Comparison of ENCODE assay signal across 1 cellular context in genomic region chr6:27838513-27839302, GRCh38.
TF ChIP-seq lines count a peak whose summit lies in the region.
"Not testable (repeated sequence)": the region's sequence is repeated elsewhere in the genome, so short reads cannot be mapped to it uniquely, and the experiment has no call there.

No MANE protein-coding gene starts in this region.

TF ChIP-seq in K562, 482 proteins besides CTCF, POLR2A, EP300 and RAD21 (continued from another document and continues in another):
- TF ChIP-seq ZNF592 (IDR thresholded peaks at IDR 0.05): 0 out of 2 replicates have a peak, but pooled peaks have one; percentile 33
- peak; percentile 63 for TF ChIP-seq PHF8 (IDR thresholded peaks at IDR 0.05; ENCODE audit: borderline replicate concordance, low read length)
- TF ChIP-seq E2F4 (CRISPR knock-in tag; IDR thresholded peaks at IDR 0.05; ENCODE audit: low read depth): peak; percentile 79
- peak; percentile 76; the same call in 1 of the 2 replicates for TF ChIP-seq SPI1 (IDR thresholded peaks at IDR 0.05; ENCODE audit: borderline replicate concordance, low read depth, low read length)
- TF ChIP-seq ARID4B (CRISPR knock-in tag; IDR thresholded peaks at IDR 0.05): peak; percentile 61
- peak; percentile 56 for TF ChIP-seq ZBTB33 (CRISPR knock-in tag; IDR thresholded peaks at IDR 0.05)
- peak; percentile 11; the same call in 1 of the 2 replicates for TF ChIP-seq ZBTB2 (IDR thresholded peaks at IDR 0.05)
- TF ChIP-seq XRCC5 (IDR thresholded peaks at IDR 0.05; ENCODE audit: low read depth, low read length): 0 out of 2 replicates have a peak, but pooled peaks have one; percentile 26
- TF ChIP-seq ETV6 (IDR thresholded peaks at IDR 0.05; ENCODE audit: borderline replicate concordance in 1 of 2, low read depth in 2 of 2, low read length in 1 of 2); TEAD4 (CRISPR knock-in tag; IDR thresholded peaks at IDR 0.05; ENCODE audit: borderline replicate concordance): not testable (repeated sequence)
- peak; percentile 94; the same call in 1 of the 2 replicates for TF ChIP-seq ETV6 (CRISPR knock-in tag; IDR thresholded peaks at IDR 0.05; ENCODE audit: borderline replicate concordance)
- peak; percentile 67 to 76; a peak in 1 of 4 replicates for TF ChIP-seq SIN3A (IDR thresholded peaks at IDR 0.05; ENCODE audit: borderline replicate concordance in 2 of 2, control insufficient read depth in 1 of 2, low read depth in 2 of 2, low read length in 2 of 2)
- TF ChIP-seq HDAC3 (IDR thresholded peaks at IDR 0.05; ENCODE audit: borderline replicate concordance, partially characterized antibody): peak; percentile 90
- TF ChIP-seq ZNF511 (CRISPR knock-in tag; IDR thresholded peaks at IDR 0.05): peak; percentile 6; the same call in 1 of the 2 replicates
- 0 out of 2 replicates have a peak, but pooled peaks have one; percentile 29 for TF ChIP-seq TEAD4 (IDR thresholded peaks at IDR 0.05; ENCODE audit: low read length)
- TF ChIP-seq ZNF175 (CRISPR knock-in tag; IDR thresholded peaks at IDR 0.05; ENCODE audit: low read depth): peak; percentile 18; the same call in 1 of the 2 replicates
- TF ChIP-seq MBD2 (IDR thresholded peaks at IDR 0.05; ENCODE audit: borderline replicate concordance, low read depth): 0 out of 2 replicates have a peak, but pooled peaks have one; percentile 8
- TF ChIP-seq CGGBP1 (CRISPR knock-in tag; IDR thresholded peaks at IDR 0.05): peak; percentile 54; the same call in 1 of the 2 replicates
- peak; percentile 8 for TF ChIP-seq ATF7 (IDR thresholded peaks at IDR 0.05)
- peak; percentile 97 for TF ChIP-seq POLR2AphosphoS2 (IDR thresholded peaks at IDR 0.05; ENCODE audit: low read length)
- TF ChIP-seq ARNT (IDR thresholded peaks at IDR 0.05): peak; percentile 18 to 88; a peak in 3 of 4 replicates
- peak; percentile 94; the same call in 1 of the 2 replicates for TF ChIP-seq MED1 (CRISPR knock-in tag; IDR thresholded peaks at IDR 0.05; ENCODE audit: borderline replicate concordance)
- TF ChIP-seq TGIF2 (CRISPR knock-in tag; IDR thresholded peaks at IDR 0.05): peak; percentile 80; the same call in 1 of the 2 replicates
- TF ChIP-seq RBFOX2 (IDR thresholded peaks at IDR 0.05; ENCODE audit: low read depth, low read length): peak; percentile 81
- TF ChIP-seq MAZ (CRISPR knock-in tag; conservative IDR thresholded peaks at IDR 0.05 in 1 of 2, IDR thresholded peaks at IDR 0.05 in 1 of 2): peak in 1 of 2 experiments; percentile 58; a peak in 2 of 4 replicates
- TF ChIP-seq ZNF282 (CRISPR knock-in tag; IDR thresholded peaks at IDR 0.05): peak; percentile 89; the same call in 1 of the 2 replicates
- 0 out of 2 replicates have a peak, but pooled peaks have one; percentile 11 for TF ChIP-seq SMARCE1 (IDR thresholded peaks at IDR 0.05)
- TF ChIP-seq GTF2F1 (IDR thresholded peaks at IDR 0.05; ENCODE audit: low read depth, low read length): peak; percentile 96; the same call in 1 of the 2 replicates
- TF ChIP-seq ZNF12 (CRISPR knock-in tag; IDR thresholded peaks at IDR 0.05): peak; percentile 67; the same call in 1 of the 2 replicates
- TF ChIP-seq CHAMP1 (IDR thresholded peaks at IDR 0.05): peak; percentile 82
- peak; percentile 96 for TF ChIP-seq FOXP4 (CRISPR knock-in tag; IDR thresholded peaks at IDR 0.05; ENCODE audit: borderline replicate concordance)
- peak; percentile 76; the same call in 1 of the 2 replicates for TF ChIP-seq E2F1 (CRISPR knock-in tag; IDR thresholded peaks at IDR 0.05)
- peak; percentile 83; the same call in 1 of the 2 replicates for TF ChIP-seq ZNF232 (CRISPR knock-in tag; IDR thresholded peaks at IDR 0.05)
- peak; percentile 27 for TF ChIP-seq NELFE (IDR thresholded peaks at IDR 0.05; ENCODE audit: insufficient read depth, insufficient read length)
- peak; percentile 12; the same call in 1 of the 2 replicates for TF ChIP-seq ZNF384 (IDR thresholded peaks at IDR 0.05; ENCODE audit: low read depth, low read length)
- TF ChIP-seq ARID2 (IDR thresholded peaks at IDR 0.05): 0 out of 2 replicates have a peak, but pooled peaks have one; percentile 6
- peak; percentile 98 for TF ChIP-seq CHD1 (IDR thresholded peaks at IDR 0.05; ENCODE audit: low read length)
